In genomic region chr16:67562918-67563707, GRCh38 we compare ENCODE assay signal across 8 cellular contexts. TPM values are rescaled to one million over a fixed set of nuclear protein-coding genes. Genes with fewer than 3 reads are reported as not detected.
A peak's percentile ranks its signal among the peaks of the same experiment; 100 is the strongest.
DNase-seq lines count a peak whose midpoint lies in the region; ATAC-seq and TF ChIP-seq lines count a peak whose summit lies in the region.

No MANE protein-coding gene starts in this region.

- H4K20me1 ChIP-seq in DND-41 (ENCODE audit: insufficient read depth, low read length) = peaks cover 47% of the 10 kb centered on the region

- H3K27ac ChIP-seq in DND-41 (ENCODE audit: low read length) = peak overlapping the region; percentile 98
- peak overlapping the region; percentile 94 to 100 (median 99) for H3K27ac ChIP-seq in body of pancreas
- H3K27ac ChIP-seq in iPS-20b (ENCODE audit: low read length) = peak overlapping the region; percentile 41
- peak overlapping the region; percentile 92 to 100 (median 99) for H3K27ac ChIP-seq in skin epidermis

- H3K79me2 ChIP-seq in DND-41 (ENCODE audit: insufficient read depth, low read length) = peaks cover 88% of the 10 kb centered on the region

- H3K4me2 ChIP-seq in DND-41 (ENCODE audit: insufficient read depth, low read length) = peak overlapping the region; percentile 82

- H3K4me1 ChIP-seq in DND-41 (ENCODE audit: insufficient read depth, low read length) = peaks cover 60% of the 10 kb centered on the region
- peaks cover 31% of the 10 kb centered on the region for H3K4me1 ChIP-seq in body of pancreas
- peaks cover 7% of the 10 kb centered on the region; the same call in 1 of the 2 replicates for H3K4me1 ChIP-seq in iPS-20b (ENCODE audit: insufficient read depth, low read length)

- ATAC-seq in DND-41 (ENCODE audit: insufficient read depth, low read depth) = peak; percentile 15
- ATAC-seq in GM21360 (IDR thresholded peaks at IDR 0.05; ENCODE audit: unreplicated experiment) = peak; percentile 10
- ATAC-seq in body of pancreas = peak; percentile 28

- WGBS in body of pancreas, 2 donors = 0% methylated on average over 74 of the region's 96 CpGs; no CpG with 5 or more reads in 1 of the 2 donors

- H3K9me3 ChIP-seq in DND-41 (ENCODE audit: insufficient read depth, low read length, severe bottlenecking) = no peaks in the 10 kb centered on the region
- H3K9me3 ChIP-seq in body of pancreas = no peaks in the 10 kb centered on the region
- H3K9me3 ChIP-seq in iPS-20b (ENCODE audit: insufficient read depth, low read depth, low read length) = no peaks in the 10 kb centered on the region

- peak; percentile 63 for DNase-seq in DND-41
- peak in 47 of 76 experiments; percentile 28 to 76 (median 52) for DNase-seq in HUDEP-2 (lab: John Stamatoyannopoulos, UW; ENCODE audit: unreplicated experiment in 76 of 76)
- DNase-seq in T-helper 9 cell = peak; percentile 48
- DNase-seq in body of pancreas = peak; percentile 68 to 73 (median 72)
- no peak for DNase-seq in DMS114 treated with DMSO at 0.1 percent for 48 hours (lab: John Stamatoyannopoulos, UW; ENCODE audit: unreplicated experiment)

- H3K9ac ChIP-seq in DND-41 (ENCODE audit: low read depth, low read length) (peak overlapping the region; percentile 100), iPS-20b (ENCODE audit: low read depth, low read length) (peak overlapping the region; percentile 94)

- peak overlapping the region; percentile 75 for H2AFZ ChIP-seq in DND-41 (ENCODE audit: low read depth, low read length)

- H3K36me3 ChIP-seq in DND-41 (ENCODE audit: insufficient read depth, low read length) (peaks cover 17% of the 10 kb centered on the region; the same call in 1 of the 2 replicates), body of pancreas (replicated peaks in 1 of 2; ENCODE audit: insufficient read depth in 1 of 2, low read depth in 2 of 2) (no peaks in the 10 kb centered on the region), iPS-20b (ENCODE audit: insufficient read depth, low read depth, low read length) (no peaks in the 10 kb centered on the region)

- peak overlapping the region; percentile 66 to 93 for H3K4me3 ChIP-seq in DND-41 (ENCODE audit: low read depth in 1 of 2, low read length in 2 of 2)
- peak overlapping the region; percentile 47 to 87 for H3K4me3 ChIP-seq in body of pancreas
- H3K4me3 ChIP-seq in iPS-20b (ENCODE audit: low read length) = peak overlapping the region; percentile 95
- peak overlapping the region; percentile 69 to 96 (median 91) for H3K4me3 ChIP-seq in skin epidermis

- intact Hi-C loops in body of pancreas (cut with DNase I) = no loop called here

- TF ChIP-seq POLR2A in body of pancreas (IDR thresholded peaks at IDR 0.05) = peak; percentile 42 to 71 (median 59)

- TF ChIP-seq CTCF in DND-41 (IDR thresholded peaks at IDR 0.05; ENCODE audit: borderline replicate concordance, extremely low read depth, low read length, poor library complexity, severe bottlenecking) = peak; percentile 61
- peak in 4 of 7 experiments; percentile 18 to 28 (median 25) for TF ChIP-seq CTCF in body of pancreas (IDR thresholded peaks at IDR 0.05)

- H3K27me3 ChIP-seq in DND-41 (ENCODE audit: insufficient read depth, low read length, poor library complexity) (no peaks in the 10 kb centered on the region), body of pancreas (no peaks in the 10 kb centered on the region), iPS-20b (ENCODE audit: insufficient read depth, low read length) (no peaks in the 10 kb centered on the region)

RNA-seq across cellular contexts. Expression of gene CTCF, which starts 0.8 kb away (rescaled TPM):
- 10 to 100 TPM; 24.4 to 33.0 TPM for total RNA-seq in body of pancreas

RNA-seq across cellular contexts. Expression of gene RIPOR1, which starts 34.5 kb away (rescaled TPM):
- 10 to 100 TPM; 37.9 to 62.6 TPM for total RNA-seq in body of pancreas

Comparison
In these comparisons a context has a peak if more than half of its experiments do, and no peak if none do; other contexts are left out.
1. H3K27ac ChIP-seq: peak in every context shown above with its lines; median percentile 99 in body of pancreas; 99 in skin epidermis; 98 in DND-41; 41 in iPS-20b.